ENCODE assay signal across 14 cellular contexts in genomic region chr5:155027993-155028629, GRCh38. TPM values are rescaled to one million over a fixed set of nuclear protein-coding genes. Genes with fewer than 3 reads are reported as not detected.
DNase-seq lines count a peak whose midpoint lies in the region; ATAC-seq, FAIRE-seq and TF ChIP-seq lines count a peak whose summit lies in the region.
"Had no signal": no experiment of that assay in that cellular context is flagged by ENCODE, and none has a peak within 500 bp of the region (broad histone marks: within the 10 kb centered on the region; RNA-seq: fewer than 3 reads in every experiment).

No MANE protein-coding gene starts in this region.

- TF ChIP-seq CTCF in MCF 10A (IDR thresholded peaks at IDR 0.05; ENCODE audit: unreplicated experiment) (peak; percentile 67), breast epithelium (IDR thresholded peaks at IDR 0.05) (no peak), LNCaP clone FGC (IDR thresholded peaks at IDR 0.05; ENCODE audit: control insufficient read depth, extremely low read depth, insufficient read depth) (peak; percentile 85), bronchial epithelial cell (IDR thresholded peaks at IDR 0.05; ENCODE audit: insufficient read depth, low read length, severe bottlenecking) (peak; percentile 45)

- no peak overlapping the region for H3K27ac Mint-ChIP-seq in MCF 10A (ENCODE audit: low read depth, unreplicated experiment)
- H3K27ac Mint-ChIP-seq: CD4-positive, alpha-beta memory T cell had no signal

- no peaks in the 10 kb centered on the region for H3K27me3 ChIP-seq in breast epithelium
- H3K27me3 ChIP-seq in bronchial epithelial cell (ENCODE audit: control insufficient read depth, insufficient read depth, low read length), result peaks cover 2% of the 10 kb centered on the region
- H3K27me3 ChIP-seq: stomach had no signal

- H3K9me3 Mint-ChIP-seq in MCF 10A (ENCODE audit: unreplicated experiment), result no peaks in the 10 kb centered on the region
- H3K9me3 Mint-ChIP-seq: central memory CD8-positive, alpha-beta T cell had no signal

- H3K36me3 ChIP-seq in breast epithelium (no peaks in the 10 kb centered on the region), bronchial epithelial cell (ENCODE audit: control insufficient read depth, insufficient read depth, low read length) (no peaks in the 10 kb centered on the region)
- H3K36me3 ChIP-seq: stomach had no signal

- in situ Hi-C loops in KBM-7 (cut with MboI; ENCODE audit: low pct_unique_long_range_greater_than_20kb, low sequenced_read_pairs), result no loop called here

- ATAC-seq in HG03045 (IDR thresholded peaks at IDR 0.05; ENCODE audit: unreplicated experiment), result no peak

- H3K27me3 Mint-ChIP-seq in MCF 10A (ENCODE audit: insufficient read depth, unreplicated experiment), result no peaks in the 10 kb centered on the region

- H3K4me3 ChIP-seq in breast epithelium (no peak overlapping the region), LNCaP clone FGC (ENCODE audit: low read depth, low read length) (no peak overlapping the region), bronchial epithelial cell (ENCODE audit: low read depth, low read length) (no peak overlapping the region)
- H3K4me3 ChIP-seq: stomach had no signal

- no peak for FAIRE-seq in bronchial epithelial cell (lab: Jason Lieb, UNC)

- H3K4me1 Mint-ChIP-seq in MCF 10A (ENCODE audit: insufficient read depth, unreplicated experiment), result no peaks in the 10 kb centered on the region
- H3K4me1 Mint-ChIP-seq: CD4-positive, alpha-beta memory T cell; central memory CD8-positive, alpha-beta T cell had no signal

- CTCF ChIA-PET in MCF 10A (lab: Yijun Ruan, JAX), result interaction anchor here (0.7 to 5.7 kb wide), 21 partner anchors 9 to 578 kb away, joined by 3 to 59 read pairs (median 4); no protein-coding TSS in a partner anchor

- no peak overlapping the region for H3K27ac ChIP-seq in breast epithelium
- H3K27ac ChIP-seq: stomach had no signal

- DNase-seq in MCF 10A (ENCODE audit: unreplicated experiment) (peak; percentile 58), breast epithelium (ENCODE audit: low spot score in 2 of 2) (no peak), LNCaP clone FGC (ENCODE audit: low read depth) (peak; percentile 79), bronchial epithelial cell (ENCODE audit: low read depth) (peak; percentile 30), AG20443 (ENCODE audit: low spot score) (no peak), KBM-7 (no peak)
- DNase-seq in stimulated activated CD4-positive, alpha-beta T cell treated with anti-CD3 and anti-CD28 coated beads, Interleukin-1b, Interleukin-23, amount 100 ng/mL, for 48 hours, result no peak
- DNase-seq: activated CD8-positive, alpha-beta memory T cell treated with anti-CD3 and anti-CD28 coated beads, Interleukin-2, amount 50 U/mL, for 48 hours; CD4-positive, alpha-beta memory T cell; KG1; Right ventricle myocardium superior; stomach had no signal

- peaks cover 4 to 19% of the 10 kb centered on the region in 2 donors for H3K9me3 ChIP-seq in breast epithelium

- no TSS peak for BruUV-seq in MCF 10A (replicated peaks; lab: Mats Ljungman, UMichigan)

- POLR2A ChIA-PET in MCF 10A (lab: Yijun Ruan, JAX), result interaction anchor here (1.3 kb wide), 2 partner anchors 12 to 56 kb away, joined by 4 read pairs; no protein-coding TSS in a partner anchor

- intact Hi-C loops in MCF 10A (cut with micrococcal nuclease), result loop anchor here (1.0 kb wide), 4 partner anchors 56 to 386 kb away; no protein-coding TSS in a partner anchor
- intact Hi-C loops in breast epithelium (cut with DNase I; ENCODE audit: low total_unique reads), result no loop called here

- H3K36me3 Mint-ChIP-seq in MCF 10A (ENCODE audit: insufficient read depth, unreplicated experiment), result no peaks in the 10 kb centered on the region
- H3K36me3 Mint-ChIP-seq: CD4-positive, alpha-beta memory T cell had no signal

- no peaks in the 10 kb centered on the region for H3K4me1 ChIP-seq in breast epithelium
- H3K4me1 ChIP-seq: stomach had no signal

- no peak for TF ChIP-seq POLR2A in breast epithelium (IDR thresholded peaks at IDR 0.05)

- no peak overlapping the region for H3K4me3 Mint-ChIP-seq in MCF 10A (ENCODE audit: unreplicated experiment)
- H3K4me3 Mint-ChIP-seq: CD4-positive, alpha-beta memory T cell; central memory CD8-positive, alpha-beta T cell had no signal

RNA-seq across cellular contexts. Expression of gene KIF4B, which starts 14.6 kb away (rescaled TPM):
- total RNA-seq in MCF 10A (2022), result not detected in 2 replicates
- total RNA-seq in breast epithelium, result not detected
- under 0.01 and 0.13 TPM in 2 replicates for total RNA-seq in bronchial epithelial cell
- total RNA-seq: CD4-positive, alpha-beta memory T cell; Right ventricle myocardium superior had no signal

Comparison
In these comparisons a context has a peak if more than half of its experiments do, and no peak if none do; other contexts are left out.
1. DNase-seq: peak in MCF 10A (single experiment), LNCaP clone FGC (single experiment) and bronchial epithelial cell (single experiment); none in breast epithelium (0 of 2), stimulated activated CD4-positive, alpha-beta T cell treated with anti-CD3 and anti-CD28 coated beads, Interleukin-1b, Interleukin-23, amount 100 ng/mL, for 48 hours (single experiment), AG20443 (single experiment) and KBM-7 (single experiment).
2. CTCF ChIP-seq: peak in MCF 10A (single experiment), LNCaP clone FGC (single experiment) and bronchial epithelial cell (single experiment); none in breast epithelium (0 of 3).